6 cellular contexts compared by ENCODE assay signal in the genomic region with DNA sequence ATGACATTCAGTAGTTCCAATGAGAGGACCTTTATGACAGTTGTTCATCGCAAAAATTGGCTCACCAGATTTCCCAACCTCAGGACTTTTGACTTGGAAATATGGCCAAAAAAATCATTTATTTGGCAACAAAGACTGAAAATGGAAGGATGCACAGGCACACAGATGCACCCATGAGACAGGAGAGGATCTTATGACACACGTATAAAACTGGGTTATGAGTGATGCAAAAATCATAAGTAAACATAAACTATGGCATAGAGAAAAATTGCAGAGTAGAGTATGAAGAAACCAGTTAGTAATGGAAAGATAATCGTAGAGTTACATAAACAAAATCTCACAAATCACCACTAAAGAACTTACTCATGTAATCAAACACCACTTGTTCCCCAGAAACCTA.
"Had no signal": no experiment of that assay in that cellular context is flagged by ENCODE, and none has a peak within 500 bp of the region (broad histone marks: within the 10 kb centered on the region; RNA-seq: fewer than 3 reads in every experiment).

No MANE protein-coding gene starts in this region.

- DNase-seq: H9, HCEC 1CT, IMR-90, KG1 had no signal

- H3K4me2 ChIP-seq: GM23338 had no signal

- H3K4me3 ChIP-seq: GM23338, K562 had no signal

- ATAC-seq: GM23338, K562 had no signal

- H2AFZ ChIP-seq: GM23338 had no signal
